Comparison of ENCODE assay signal across 11 cellular contexts in the genomic region with DNA sequence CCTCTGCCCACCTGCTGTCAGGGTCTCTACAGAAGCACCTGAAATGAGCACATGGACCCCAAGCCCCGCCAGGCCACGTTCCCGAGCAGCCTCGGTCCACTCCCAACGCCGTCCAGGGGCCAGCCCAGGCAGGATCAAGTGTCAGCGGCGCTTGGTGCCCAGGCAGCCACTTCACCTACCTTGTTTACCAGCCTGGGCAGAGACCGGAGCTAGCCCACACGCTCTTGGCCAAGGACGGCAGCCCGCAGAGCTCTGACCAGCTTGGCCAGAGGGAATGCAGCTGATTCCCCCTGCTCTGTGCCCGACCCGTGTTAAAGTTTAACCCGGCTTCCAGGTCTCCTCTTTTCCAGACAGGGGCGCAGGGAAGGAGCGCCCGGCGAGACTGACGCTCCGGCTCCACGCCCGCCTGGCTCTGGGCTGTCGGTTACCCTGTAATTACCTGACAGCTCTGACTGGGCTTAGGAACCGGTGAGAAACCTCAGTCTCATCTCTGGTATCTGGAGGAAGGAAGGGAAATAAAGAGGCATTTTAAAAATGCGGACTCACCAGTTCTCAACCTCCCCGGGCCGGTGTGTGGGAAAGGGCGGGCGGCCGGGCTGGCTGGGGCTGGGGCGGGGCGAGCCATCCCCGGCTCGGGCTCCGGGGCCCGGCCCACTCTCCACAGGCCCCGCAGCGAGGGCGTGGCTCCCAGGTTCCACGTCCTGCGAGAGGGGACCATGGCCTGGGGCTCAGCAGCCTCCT. TPM values are rescaled to one million over a fixed set of nuclear protein-coding genes. Genes with fewer than 3 reads are reported as not detected.
DNase-seq lines count a peak whose midpoint lies in the region; ATAC-seq and TF ChIP-seq lines count a peak whose summit lies in the region.
"Had no signal": no experiment of that assay in that cellular context is flagged by ENCODE, and none has a peak within 500 bp of the region (broad histone marks: within the 10 kb centered on the region; RNA-seq: fewer than 3 reads in every experiment).

No MANE protein-coding gene starts in this region.

- intact Hi-C loops in HCT116 (cut with micrococcal nuclease) = loop anchor here (2.0 kb wide), 1 partner anchor 65 kb away; no protein-coding TSS in a partner anchor
- intact Hi-C loops in prostate gland (cut with DNase I) = loop anchor here (2.0 kb wide), 1 partner anchor 15 kb away; no protein-coding TSS in a partner anchor

- WGBS in prostate gland = 36% methylated on average over 24 of the region's 42 CpGs

- peak; percentile 29 for ATAC-seq in HCT116
- no peak for ATAC-seq in HG02623 (IDR thresholded peaks at IDR 0.05; ENCODE audit: unreplicated experiment)

- H3K27me3 ChIP-seq in HCT116 (ENCODE audit: insufficient read depth, low read length) (no peaks in the 10 kb centered on the region), WERI-Rb-1 (ENCODE audit: insufficient read depth, low read depth, severe bottlenecking) (no peaks in the 10 kb centered on the region), iPS-18a (ENCODE audit: control insufficient read depth, insufficient read depth, low read length) (peaks cover 52% of the 10 kb centered on the region), prostate gland (replicated peaks; ENCODE audit: insufficient read depth) (no peaks in the 10 kb centered on the region)

- DNase-seq in HCT116 (ENCODE audit: low read depth, low spot score) = no peak
- no peak for DNase-seq in WERI-Rb-1
- DNase-seq in prostate gland (ENCODE audit: low spot score) = peak; percentile 72
- no peak for DNase-seq in NK-92 (lab: John Stamatoyannopoulos, UW; ENCODE audit: unreplicated experiment)
- no peak for DNase-seq in NCI-H2107 (lab: John Stamatoyannopoulos, UW)
- DNase-seq in GM10266 (ENCODE audit: extremely low spot score) = no peak
- DNase-seq: activated T-cell treated with anti-CD3 and anti-CD28 coated beads, Interleukin-2, amount 50 U/mL, for 24 hours; NCI-H1048 had no signal

- H3K9ac ChIP-seq in HCT116 (ENCODE audit: low read length) = peak overlapping the region; percentile 20
- H3K9ac ChIP-seq in iPS-18a (ENCODE audit: low read length) = no peak overlapping the region

- no peak overlapping the region for H2AFZ ChIP-seq in HCT116 (ENCODE audit: low read depth, low read length, poor library complexity, severe bottlenecking)

- no peak for TF ChIP-seq RAD21 in HCT116 (IDR thresholded peaks at IDR 0.05; ENCODE audit: low read depth)

- CTCF ChIA-PET in HCT116 (lab: Charles Lee) = interaction anchor here (1.0 kb wide), 1 partner anchor 66 kb away, joined by 3 read pairs; no protein-coding TSS in a partner anchor

- no peaks in the 10 kb centered on the region for H3K9me2 ChIP-seq in HCT116 (ENCODE audit: insufficient read depth)

- RAD21 ChIA-PET in HCT116 (lab: Charles Lee; ENCODE audit: low non-redundant PET in 1 of 2, low total read pairs in 2 of 2, uncharacterized antibody in 2 of 2, unreplicated experiment in 2 of 2) = no interaction called here

- H3K9me3 ChIP-seq in HCT116 (ENCODE audit: control insufficient read depth in 1 of 2, insufficient read depth in 1 of 2, low read depth in 1 of 2, low read length in 2 of 2) (no peaks in the 10 kb centered on the region), WERI-Rb-1 (ENCODE audit: severe bottlenecking) (no peaks in the 10 kb centered on the region), iPS-18a (ENCODE audit: control insufficient read depth, low read depth, low read length) (no peaks in the 10 kb centered on the region), prostate gland (no peaks in the 10 kb centered on the region)

- H3K36me3 ChIP-seq in HCT116 (ENCODE audit: control insufficient read depth in 1 of 2, insufficient read depth in 2 of 2, low read length in 2 of 2) (peaks cover 0 to 2% of the 10 kb centered on the region in 2 experiments; a peak in 2 of 4 replicates), WERI-Rb-1 (no peaks in the 10 kb centered on the region), iPS-18a (ENCODE audit: control insufficient read depth, low read depth, low read length) (no peaks in the 10 kb centered on the region), prostate gland (no peaks in the 10 kb centered on the region)

- no TSS peak for BruUV-seq in HCT116 (replicated peaks; lab: Mats Ljungman, UMichigan)

- TF ChIP-seq POLR2A in HCT116 (IDR thresholded peaks at IDR 0.05; ENCODE audit: borderline replicate concordance, extremely low read depth, insufficient read depth, insufficient read length) (no peak), prostate gland (IDR thresholded peaks at IDR 0.05) (no peak)

- POLR2A ChIA-PET in HCT116 (lab: Charles Lee) = interaction anchor here (1.3 kb wide), 1 partner anchor 11 kb away, joined by 3 read pairs; no protein-coding TSS in a partner anchor

- H3K4me1 ChIP-seq in HCT116 (ENCODE audit: control insufficient read depth in 1 of 2, insufficient read depth in 2 of 2, low read length in 2 of 2) = peaks cover 59 to 67% of the 10 kb centered on the region in 2 experiments
- peaks cover 15% of the 10 kb centered on the region for H3K4me1 ChIP-seq in iPS-18a (ENCODE audit: control insufficient read depth, low read depth, low read length)
- H3K4me1 ChIP-seq in prostate gland (replicated peaks) = no peaks in the 10 kb centered on the region

- H3K27ac ChIP-seq in HCT116 (ENCODE audit: low read depth, low read length) = peak overlapping the region; percentile 33; the same call in 1 of the 2 replicates
- H3K27ac ChIP-seq in WERI-Rb-1 = peak overlapping the region; percentile 63
- H3K27ac ChIP-seq in iPS-18a (ENCODE audit: low read length) = no peak overlapping the region
- H3K27ac ChIP-seq in prostate gland = peak overlapping the region; percentile 59 to 73

- no peak for TF ChIP-seq CTCF in HCT116 (IDR thresholded peaks at IDR 0.05 in 2 of 3, conservative IDR thresholded peaks at IDR 0.05 in 1 of 3; ENCODE audit: borderline replicate concordance in 1 of 3, insufficient read depth in 1 of 3, low read depth in 2 of 3, low read length in 2 of 3)
- no peak for TF ChIP-seq CTCF in WERI-Rb-1 (IDR thresholded peaks at IDR 0.05; ENCODE audit: low read depth, low read length)
- TF ChIP-seq CTCF in prostate gland (IDR thresholded peaks at IDR 0.05) = no peak
- no peak for TF ChIP-seq CTCF in GM10266 (IDR thresholded peaks at IDR 0.05; ENCODE audit: control insufficient read depth, insufficient read depth, low read depth, missing control alignments)

- H3K79me2 ChIP-seq in HCT116 (ENCODE audit: insufficient read depth, low read length) = peaks cover 23% of the 10 kb centered on the region; the same call in 1 of the 2 replicates

- peak overlapping the region; percentile 55 for H3K4me2 ChIP-seq in HCT116 (ENCODE audit: low read length)

- no peak overlapping the region for H3K4me3 ChIP-seq in HCT116 (replicated peaks in 1 of 2; ENCODE audit: low read depth in 1 of 2, low read length in 2 of 2)
- peak overlapping the region; percentile 43 for H3K4me3 ChIP-seq in WERI-Rb-1 (ENCODE audit: low read depth, low read length)
- H3K4me3 ChIP-seq in iPS-18a (ENCODE audit: low read length) = peak overlapping the region; percentile 47
- H3K4me3 ChIP-seq in prostate gland = peak overlapping the region in 1 of 2 donors; percentile 22
- H3K4me3 ChIP-seq: coronary artery had no signal

- no peaks in the 10 kb centered on the region for H4K20me1 ChIP-seq in HCT116 (ENCODE audit: insufficient read depth)

TF ChIP-seq in HCT116, 20 proteins besides CTCF, POLR2A, EP300 and RAD21:
- TF ChIP-seq, protein P1, sequence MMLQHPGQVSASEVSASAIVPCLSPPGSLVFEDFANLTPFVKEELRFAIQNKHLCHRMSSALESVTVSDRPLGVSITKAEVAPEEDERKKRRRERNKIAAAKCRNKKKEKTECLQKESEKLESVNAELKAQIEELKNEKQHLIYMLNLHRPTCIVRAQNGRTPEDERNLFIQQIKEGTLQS (IDR thresholded peaks at IDR 0.05) = no peak
- TF ChIP-seq JUND (IDR thresholded peaks at IDR 0.05) (no peak), YY1 (IDR thresholded peaks at IDR 0.05; ENCODE audit: extremely low read depth, insufficient replicate concordance, low read depth, low read length) (no peak), POLR2AphosphoS5 (IDR thresholded peaks at IDR 0.05; ENCODE audit: low read depth, low read length) (no peak), ELF1 (IDR thresholded peaks at IDR 0.05; ENCODE audit: borderline replicate concordance, low read depth) (no peak)

RNA-seq across cellular contexts. Expression of a gene that starts 4.6 kb away (rescaled TPM):
- total RNA-seq in HCT116 (2021; ENCODE audit: unreplicated experiment) = 31.9 TPM
- 28.9 and 41.1 TPM in 2 replicates for polyA plus RNA-seq in HCT116 (2012)
- 10 to 100 TPM; 16.3 to 79.5 TPM for total RNA-seq in prostate gland

Comparison
In these comparisons a context has a peak if more than half of its experiments do, and no peak if none do; other contexts are left out.
1. H3K4me3 ChIP-seq: peak in WERI-Rb-1 (single experiment) and iPS-18a (single experiment); none in HCT116 (0 of 2).